In the genomic region with DNA sequence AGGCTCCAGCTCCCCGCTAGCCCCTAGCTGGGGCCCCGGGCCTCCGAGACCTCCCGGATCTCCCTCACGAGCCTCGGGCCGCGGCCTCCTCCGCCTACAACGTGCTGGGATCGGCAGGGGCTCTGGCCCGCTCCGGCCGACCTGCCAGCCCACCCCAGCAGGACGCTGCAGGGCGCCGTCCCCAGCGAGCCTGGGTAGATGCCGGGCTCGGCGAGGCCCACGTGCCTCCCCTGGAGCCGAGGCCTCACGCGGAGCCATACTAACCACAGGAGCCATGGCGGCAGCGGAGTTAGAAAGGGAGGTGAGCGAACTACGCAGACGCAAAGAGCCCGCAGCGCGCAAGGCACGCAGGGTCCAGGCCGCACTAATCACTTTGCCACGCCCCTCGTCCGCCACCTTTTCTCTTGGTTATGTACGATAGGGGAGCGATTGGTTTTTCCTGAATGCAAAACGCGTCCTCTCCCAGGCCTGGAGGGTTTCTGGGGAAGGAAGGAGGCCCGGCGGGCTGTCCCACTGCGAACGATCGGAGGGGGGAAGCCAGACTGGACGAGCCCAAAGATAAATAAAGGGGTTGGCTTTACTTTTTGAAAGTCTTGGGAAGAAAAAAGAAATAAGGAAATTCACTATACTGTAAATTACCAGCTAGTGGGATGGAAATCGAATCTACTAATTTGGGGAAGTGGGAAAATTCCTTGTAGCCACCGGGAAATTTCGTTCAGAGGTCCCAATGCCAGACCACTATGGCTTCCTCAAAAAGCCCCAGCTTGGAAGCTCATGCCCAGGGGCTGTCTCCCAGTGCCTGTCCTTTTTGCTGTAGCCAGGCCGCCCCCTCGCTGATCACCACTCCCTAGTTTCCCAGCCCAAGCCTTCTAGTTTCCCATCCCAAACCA, we compare ENCODE assay signal across 1 cellular context.
TF ChIP-seq lines count a peak whose summit lies in the region.

A gene (minus strand): TSS at position 298 of the 890 bp plus-strand sequence. CDS start 22 bp downstream, at position 276.

TF ChIP-seq in K562, 482 proteins besides CTCF, POLR2A, EP300 and RAD21 (continued from another document and continues in another):
- TF ChIP-seq EHMT2 (IDR thresholded peaks at IDR 0.05) (peak; percentile 64; the same call in 1 of the 2 replicates), PYGO2 (tag; IDR thresholded peaks at IDR 0.05) (no peak), ZNF551 (CRISPR knock-in tag; IDR thresholded peaks at IDR 0.05) (no peak), TCFL5 (CRISPR knock-in tag; conservative IDR thresholded peaks at IDR 0.05) (no peak), NR2C2 (CRISPR knock-in tag; IDR thresholded peaks at IDR 0.05) (peak; percentile 87), NR2C2 (tag; IDR thresholded peaks at IDR 0.05) (peak; percentile 60; the same call in 1 of the 2 replicates), CBX3 (IDR thresholded peaks at IDR 0.05; ENCODE audit: borderline replicate concordance in 1 of 2, low read length in 2 of 2) (peak in 1 of 2 experiments; percentile 59; a peak in 1 of 3 replicates), NR4A1 (CRISPR knock-in tag; IDR thresholded peaks at IDR 0.05) (peak; percentile 85), NR4A1 (tag; IDR thresholded peaks at IDR 0.05) (no peak), KHSRP (IDR thresholded peaks at IDR 0.05) (no peak), TGIF2 (CRISPR knock-in tag; IDR thresholded peaks at IDR 0.05) (no peak), ZNF239 (CRISPR knock-in tag; IDR thresholded peaks at IDR 0.05) (no peak), ETS2 (tag; IDR thresholded peaks at IDR 0.05; ENCODE audit: borderline replicate concordance, poor library complexity, severe bottlenecking) (no peak), POLR3A (IDR thresholded peaks at IDR 0.05; ENCODE audit: borderline replicate concordance, extremely low read depth, insufficient read depth, insufficient read length) (no peak), L3MBTL2 (IDR thresholded peaks at IDR 0.05) (peak; percentile 98), RBM25 (IDR thresholded peaks at IDR 0.05; ENCODE audit: low read depth, low read length, severe bottlenecking) (no peak), U2AF1 (optimal IDR thresholded peaks at IDR 0.05; ENCODE audit: low read depth, low read length) (peak; percentile 80), CBX2 (IDR thresholded peaks at IDR 0.05; ENCODE audit: insufficient read depth, low read length, poor library complexity, severe bottlenecking) (no peak), ZNF184 (CRISPR knock-in tag; IDR thresholded peaks at IDR 0.05) (no peak), HSF4 (CRISPR knock-in tag; IDR thresholded peaks at IDR 0.05; ENCODE audit: borderline replicate concordance) (no peak), ZFP1 (CRISPR knock-in tag; IDR thresholded peaks at IDR 0.05) (no peak), TAF7 (tag; IDR thresholded peaks at IDR 0.05) (peak; percentile 89), PPARD (CRISPR knock-in tag; IDR thresholded peaks at IDR 0.05) (no peak), NUFIP1 (IDR thresholded peaks at IDR 0.05; ENCODE audit: partially characterized antibody) (no peak), ARHGAP35 (IDR thresholded peaks at IDR 0.05; ENCODE audit: partially characterized antibody) (no peak), CHD2 (IDR thresholded peaks at IDR 0.05; ENCODE audit: low read depth, low read length) (no peak), GABPB2 (CRISPR knock-in tag; conservative IDR thresholded peaks at IDR 0.05) (no peak), POLR3G (IDR thresholded peaks at IDR 0.05; ENCODE audit: extremely low read depth, insufficient read length, insufficient replicate concordance) (no peak), ZNF175 (CRISPR knock-in tag; IDR thresholded peaks at IDR 0.05; ENCODE audit: low read depth) (no peak; the same call in 1 of the 2 replicates), ZNF174 (CRISPR knock-in tag; IDR thresholded peaks at IDR 0.05) (no peak), ZNF77 (CRISPR knock-in tag; IDR thresholded peaks at IDR 0.05) (no peak), HEY1 (CRISPR knock-in tag; IDR thresholded peaks at IDR 0.05; ENCODE audit: borderline replicate concordance) (no peak)
- TF ChIP-seq, protein P1, sequence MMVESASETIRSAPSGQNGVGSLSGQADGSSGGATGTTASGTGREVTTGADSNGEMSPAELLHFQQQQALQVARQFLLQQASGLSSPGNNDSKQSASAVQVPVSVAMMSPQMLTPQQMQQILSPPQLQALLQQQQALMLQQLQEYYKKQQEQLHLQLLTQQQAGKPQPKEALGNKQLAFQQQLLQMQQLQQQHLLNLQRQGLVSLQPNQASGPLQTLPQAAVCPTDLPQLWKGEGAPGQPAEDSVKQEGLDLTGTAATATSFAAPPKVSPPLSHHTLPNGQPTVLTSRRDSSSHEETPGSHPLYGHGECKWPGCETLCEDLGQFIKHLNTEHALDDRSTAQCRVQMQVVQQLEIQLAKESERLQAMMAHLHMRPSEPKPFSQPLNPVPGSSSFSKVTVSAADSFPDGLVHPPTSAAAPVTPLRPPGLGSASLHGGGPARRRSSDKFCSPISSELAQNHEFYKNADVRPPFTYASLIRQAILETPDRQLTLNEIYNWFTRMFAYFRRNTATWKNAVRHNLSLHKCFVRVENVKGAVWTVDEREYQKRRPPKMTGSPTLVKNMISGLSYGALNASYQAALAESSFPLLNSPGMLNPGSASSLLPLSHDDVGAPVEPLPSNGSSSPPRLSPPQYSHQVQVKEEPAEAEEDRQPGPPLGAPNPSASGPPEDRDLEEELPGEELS (CRISPR knock-in tag; IDR thresholded peaks at IDR 0.05; ENCODE audit: borderline replicate concordance): peak; percentile 51; the same call in 1 of the 2 replicates
- TF ChIP-seq, protein P2, sequence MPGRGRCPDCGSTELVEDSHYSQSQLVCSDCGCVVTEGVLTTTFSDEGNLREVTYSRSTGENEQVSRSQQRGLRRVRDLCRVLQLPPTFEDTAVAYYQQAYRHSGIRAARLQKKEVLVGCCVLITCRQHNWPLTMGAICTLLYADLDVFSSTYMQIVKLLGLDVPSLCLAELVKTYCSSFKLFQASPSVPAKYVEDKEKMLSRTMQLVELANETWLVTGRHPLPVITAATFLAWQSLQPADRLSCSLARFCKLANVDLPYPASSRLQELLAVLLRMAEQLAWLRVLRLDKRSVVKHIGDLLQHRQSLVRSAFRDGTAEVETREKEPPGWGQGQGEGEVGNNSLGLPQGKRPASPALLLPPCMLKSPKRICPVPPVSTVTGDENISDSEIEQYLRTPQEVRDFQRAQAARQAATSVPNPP (IDR thresholded peaks at IDR 0.05; ENCODE audit: borderline replicate concordance, insufficient read depth, insufficient read length): no peak
- TF ChIP-seq, protein P3, sequence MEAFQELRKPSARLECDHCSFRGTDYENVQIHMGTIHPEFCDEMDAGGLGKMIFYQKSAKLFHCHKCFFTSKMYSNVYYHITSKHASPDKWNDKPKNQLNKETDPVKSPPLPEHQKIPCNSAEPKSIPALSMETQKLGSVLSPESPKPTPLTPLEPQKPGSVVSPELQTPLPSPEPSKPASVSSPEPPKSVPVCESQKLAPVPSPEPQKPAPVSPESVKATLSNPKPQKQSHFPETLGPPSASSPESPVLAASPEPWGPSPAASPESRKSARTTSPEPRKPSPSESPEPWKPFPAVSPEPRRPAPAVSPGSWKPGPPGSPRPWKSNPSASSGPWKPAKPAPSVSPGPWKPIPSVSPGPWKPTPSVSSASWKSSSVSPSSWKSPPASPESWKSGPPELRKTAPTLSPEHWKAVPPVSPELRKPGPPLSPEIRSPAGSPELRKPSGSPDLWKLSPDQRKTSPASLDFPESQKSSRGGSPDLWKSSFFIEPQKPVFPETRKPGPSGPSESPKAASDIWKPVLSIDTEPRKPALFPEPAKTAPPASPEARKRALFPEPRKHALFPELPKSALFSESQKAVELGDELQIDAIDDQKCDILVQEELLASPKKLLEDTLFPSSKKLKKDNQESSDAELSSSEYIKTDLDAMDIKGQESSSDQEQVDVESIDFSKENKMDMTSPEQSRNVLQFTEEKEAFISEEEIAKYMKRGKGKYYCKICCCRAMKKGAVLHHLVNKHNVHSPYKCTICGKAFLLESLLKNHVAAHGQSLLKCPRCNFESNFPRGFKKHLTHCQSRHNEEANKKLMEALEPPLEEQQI (IDR thresholded peaks at IDR 0.05): no peak
- TF ChIP-seq, protein P4, sequence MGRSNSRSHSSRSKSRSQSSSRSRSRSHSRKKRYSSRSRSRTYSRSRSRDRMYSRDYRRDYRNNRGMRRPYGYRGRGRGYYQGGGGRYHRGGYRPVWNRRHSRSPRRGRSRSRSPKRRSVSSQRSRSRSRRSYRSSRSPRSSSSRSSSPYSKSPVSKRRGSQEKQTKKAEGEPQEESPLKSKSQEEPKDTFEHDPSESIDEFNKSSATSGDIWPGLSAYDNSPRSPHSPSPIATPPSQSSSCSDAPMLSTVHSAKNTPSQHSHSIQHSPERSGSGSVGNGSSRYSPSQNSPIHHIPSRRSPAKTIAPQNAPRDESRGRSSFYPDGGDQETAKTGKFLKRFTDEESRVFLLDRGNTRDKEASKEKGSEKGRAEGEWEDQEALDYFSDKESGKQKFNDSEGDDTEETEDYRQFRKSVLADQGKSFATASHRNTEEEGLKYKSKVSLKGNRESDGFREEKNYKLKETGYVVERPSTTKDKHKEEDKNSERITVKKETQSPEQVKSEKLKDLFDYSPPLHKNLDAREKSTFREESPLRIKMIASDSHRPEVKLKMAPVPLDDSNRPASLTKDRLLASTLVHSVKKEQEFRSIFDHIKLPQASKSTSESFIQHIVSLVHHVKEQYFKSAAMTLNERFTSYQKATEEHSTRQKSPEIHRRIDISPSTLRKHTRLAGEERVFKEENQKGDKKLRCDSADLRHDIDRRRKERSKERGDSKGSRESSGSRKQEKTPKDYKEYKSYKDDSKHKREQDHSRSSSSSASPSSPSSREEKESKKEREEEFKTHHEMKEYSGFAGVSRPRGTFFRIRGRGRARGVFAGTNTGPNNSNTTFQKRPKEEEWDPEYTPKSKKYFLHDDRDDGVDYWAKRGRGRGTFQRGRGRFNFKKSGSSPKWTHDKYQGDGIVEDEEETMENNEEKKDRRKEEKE (IDR thresholded peaks at IDR 0.05; ENCODE audit: borderline replicate concordance in 1 of 2, control insufficient read depth in 1 of 2, low read depth in 2 of 2, low read length in 1 of 2): peak in 1 of 2 experiments; percentile 89; a peak in 2 of 4 replicates
- TF ChIP-seq, protein P5, sequence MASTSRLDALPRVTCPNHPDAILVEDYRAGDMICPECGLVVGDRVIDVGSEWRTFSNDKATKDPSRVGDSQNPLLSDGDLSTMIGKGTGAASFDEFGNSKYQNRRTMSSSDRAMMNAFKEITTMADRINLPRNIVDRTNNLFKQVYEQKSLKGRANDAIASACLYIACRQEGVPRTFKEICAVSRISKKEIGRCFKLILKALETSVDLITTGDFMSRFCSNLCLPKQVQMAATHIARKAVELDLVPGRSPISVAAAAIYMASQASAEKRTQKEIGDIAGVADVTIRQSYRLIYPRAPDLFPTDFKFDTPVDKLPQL (IDR thresholded peaks at IDR 0.05; ENCODE audit: extremely low read depth, insufficient read length): peak; percentile 88
- TF ChIP-seq, protein P6, sequence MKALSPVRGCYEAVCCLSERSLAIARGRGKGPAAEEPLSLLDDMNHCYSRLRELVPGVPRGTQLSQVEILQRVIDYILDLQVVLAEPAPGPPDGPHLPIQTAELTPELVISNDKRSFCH (CRISPR knock-in tag; IDR thresholded peaks at IDR 0.05): no peak
- TF ChIP-seq, protein P6 (tag; IDR thresholded peaks at IDR 0.05): 0 out of 2 replicates have a peak, but pooled peaks have one; percentile 38
- TF ChIP-seq, protein P7, sequence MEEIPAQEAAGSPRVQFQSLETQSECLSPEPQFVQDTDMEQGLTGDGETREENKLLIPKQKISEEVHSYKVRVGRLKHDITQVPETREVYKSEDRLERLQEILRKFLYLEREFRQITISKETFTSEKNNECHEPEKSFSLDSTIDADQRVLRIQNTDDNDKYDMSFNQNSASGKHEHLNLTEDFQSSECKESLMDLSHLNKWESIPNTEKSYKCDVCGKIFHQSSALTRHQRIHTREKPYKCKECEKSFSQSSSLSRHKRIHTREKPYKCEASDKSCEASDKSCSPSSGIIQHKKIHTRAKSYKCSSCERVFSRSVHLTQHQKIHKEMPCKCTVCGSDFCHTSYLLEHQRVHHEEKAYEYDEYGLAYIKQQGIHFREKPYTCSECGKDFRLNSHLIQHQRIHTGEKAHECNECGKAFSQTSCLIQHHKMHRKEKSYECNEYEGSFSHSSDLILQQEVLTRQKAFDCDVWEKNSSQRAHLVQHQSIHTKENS (CRISPR knock-in tag; IDR thresholded peaks at IDR 0.05): no peak
- TF ChIP-seq, protein P8, sequence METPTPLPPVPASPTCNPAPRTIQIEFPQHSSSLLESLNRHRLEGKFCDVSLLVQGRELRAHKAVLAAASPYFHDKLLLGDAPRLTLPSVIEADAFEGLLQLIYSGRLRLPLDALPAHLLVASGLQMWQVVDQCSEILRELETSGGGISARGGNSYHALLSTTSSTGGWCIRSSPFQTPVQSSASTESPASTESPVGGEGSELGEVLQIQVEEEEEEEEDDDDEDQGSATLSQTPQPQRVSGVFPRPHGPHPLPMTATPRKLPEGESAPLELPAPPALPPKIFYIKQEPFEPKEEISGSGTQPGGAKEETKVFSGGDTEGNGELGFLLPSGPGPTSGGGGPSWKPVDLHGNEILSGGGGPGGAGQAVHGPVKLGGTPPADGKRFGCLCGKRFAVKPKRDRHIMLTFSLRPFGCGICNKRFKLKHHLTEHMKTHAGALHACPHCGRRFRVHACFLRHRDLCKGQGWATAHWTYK (CRISPR knock-in tag; IDR thresholded peaks at IDR 0.05): peak; percentile 45; the same call in 1 of the 2 replicates
- TF ChIP-seq, protein P9, sequence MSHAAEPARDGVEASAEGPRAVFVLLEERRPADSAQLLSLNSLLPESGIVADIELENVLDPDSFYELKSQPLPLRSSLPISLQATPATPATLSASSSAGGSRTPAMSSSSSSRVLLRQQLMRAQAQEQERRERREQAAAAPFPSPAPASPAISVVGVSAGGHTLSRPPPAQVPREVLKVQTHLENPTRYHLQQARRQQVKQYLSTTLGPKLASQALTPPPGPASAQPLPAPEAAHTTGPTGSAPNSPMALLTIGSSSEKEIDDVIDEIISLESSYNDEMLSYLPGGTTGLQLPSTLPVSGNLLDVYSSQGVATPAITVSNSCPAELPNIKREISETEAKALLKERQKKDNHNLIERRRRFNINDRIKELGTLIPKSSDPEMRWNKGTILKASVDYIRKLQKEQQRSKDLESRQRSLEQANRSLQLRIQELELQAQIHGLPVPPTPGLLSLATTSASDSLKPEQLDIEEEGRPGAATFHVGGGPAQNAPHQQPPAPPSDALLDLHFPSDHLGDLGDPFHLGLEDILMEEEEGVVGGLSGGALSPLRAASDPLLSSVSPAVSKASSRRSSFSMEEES (CRISPR knock-in tag; IDR thresholded peaks at IDR 0.05): no peak
- TF ChIP-seq, protein P10, sequence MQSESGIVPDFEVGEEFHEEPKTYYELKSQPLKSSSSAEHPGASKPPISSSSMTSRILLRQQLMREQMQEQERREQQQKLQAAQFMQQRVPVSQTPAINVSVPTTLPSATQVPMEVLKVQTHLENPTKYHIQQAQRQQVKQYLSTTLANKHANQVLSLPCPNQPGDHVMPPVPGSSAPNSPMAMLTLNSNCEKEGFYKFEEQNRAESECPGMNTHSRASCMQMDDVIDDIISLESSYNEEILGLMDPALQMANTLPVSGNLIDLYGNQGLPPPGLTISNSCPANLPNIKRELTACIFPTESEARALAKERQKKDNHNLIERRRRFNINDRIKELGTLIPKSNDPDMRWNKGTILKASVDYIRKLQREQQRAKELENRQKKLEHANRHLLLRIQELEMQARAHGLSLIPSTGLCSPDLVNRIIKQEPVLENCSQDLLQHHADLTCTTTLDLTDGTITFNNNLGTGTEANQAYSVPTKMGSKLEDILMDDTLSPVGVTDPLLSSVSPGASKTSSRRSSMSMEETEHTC (IDR thresholded peaks at IDR 0.05): no peak
